ENCODE assay signal across 9 cellular contexts in genomic region chr2:32865399-32866068, GRCh38.
DNase-seq lines count a peak whose midpoint lies in the region; ATAC-seq, FAIRE-seq and TF ChIP-seq lines count a peak whose summit lies in the region.
"Had no signal": no experiment of that assay in that cellular context is flagged by ENCODE, and none has a peak within 500 bp of the region (broad histone marks: within the 10 kb centered on the region; RNA-seq: fewer than 3 reads in every experiment).

No MANE protein-coding gene starts in this region.

- FAIRE-seq in frontal cortex (lab: Jason Lieb, UNC), result no peak

- no peak for ATAC-seq in HG03108 (IDR thresholded peaks at IDR 0.05; ENCODE audit: unreplicated experiment)

- H3K4me3 ChIP-seq in choroid plexus epithelial cell (ENCODE audit: low read depth, low read length), result no peak overlapping the region
- H3K4me3 ChIP-seq in skeletal muscle cell (ENCODE audit: low read depth, low read length), result no peak overlapping the region
- H3K4me3 ChIP-seq: coronary artery had no signal

- DNase-seq in DMS53 (lab: John Stamatoyannopoulos, UW) (peak; percentile 3), DMS53 treated with DMSO at 0.1 percent for 48 hours (lab: John Stamatoyannopoulos, UW; ENCODE audit: unreplicated experiment) (no peak), M059J (ENCODE audit: low read depth) (peak; percentile 94), choroid plexus epithelial cell (ENCODE audit: low read depth) (peak; percentile 92), skeletal muscle cell (ENCODE audit: low read depth) (peak; percentile 84), KG1 (lab: John Stamatoyannopoulos, UW) (no peak), frontal cortex (ENCODE audit: low spot score in 2 of 2) (no peak)

- no peak for TF ChIP-seq CTCF in choroid plexus epithelial cell (conservative IDR thresholded peaks at IDR 0.05; ENCODE audit: low read depth, low read length)

Comparison
In these comparisons a context has a peak if more than half of its experiments do, and no peak if none do; other contexts are left out.
1. DNase-seq: peak in DMS53 (single experiment), M059J (single experiment), choroid plexus epithelial cell (single experiment) and skeletal muscle cell (single experiment); none in DMS53 treated with DMSO at 0.1 percent for 48 hours (single experiment), KG1 (single experiment) and frontal cortex (0 of 2).